In the genomic region with DNA sequence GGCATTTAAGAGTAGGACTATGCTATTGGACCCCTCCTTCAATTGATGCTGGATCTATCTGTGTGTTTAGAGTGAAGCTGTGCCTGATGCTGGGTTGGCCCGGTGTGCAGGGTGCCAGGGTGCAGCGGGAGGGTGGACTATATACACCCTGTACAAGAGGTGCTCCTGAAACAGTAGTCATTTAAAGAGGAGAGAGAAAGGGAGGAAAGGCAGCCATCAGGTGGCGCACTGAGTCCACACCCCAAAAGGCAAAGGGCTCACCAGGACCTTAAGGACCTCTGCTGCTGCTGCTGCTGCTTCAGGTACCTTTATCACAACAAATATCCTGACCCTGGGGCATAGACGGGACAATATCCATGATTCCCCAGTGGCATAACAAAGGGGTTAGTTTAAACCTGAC, we compare ENCODE assay signal across 9 cellular contexts. TPM values are rescaled to one million over a fixed set of nuclear protein-coding genes. Genes with fewer than 3 reads are reported as not detected.
DNase-seq lines count a peak whose midpoint lies in the region; ATAC-seq, FAIRE-seq and TF ChIP-seq lines count a peak whose summit lies in the region.
"Had no signal": no experiment of that assay in that cellular context is flagged by ENCODE, and none has a peak within 500 bp of the region (broad histone marks: within the 10 kb centered on the region; RNA-seq: fewer than 3 reads in every experiment).

No MANE protein-coding gene starts in this region.

- no peak overlapping the region for H3K4me3 ChIP-seq in HepG2 (replicated peaks in 1 of 3; ENCODE audit: insufficient read depth in 1 of 3, low read depth in 2 of 3, low read length in 3 of 3)
- H3K4me3 ChIP-seq in coronary artery: no peak overlapping the region
- H3K4me3 ChIP-seq: hepatocyte had no signal

- no peaks in the 10 kb centered on the region for H4K20me1 ChIP-seq in HepG2 (ENCODE audit: insufficient read depth, low read length)

- H3K4me1 ChIP-seq in HepG2 (ENCODE audit: insufficient read depth, low read length): 0 out of 2 replicates have a peak, but pooled peaks cover 7% of the 10 kb centered on the region

- H3K36me3 ChIP-seq in HepG2 (replicated peaks in 1 of 2; ENCODE audit: control insufficient read depth in 1 of 2, insufficient read depth in 2 of 2, low read length in 2 of 2): no peaks in the 10 kb centered on the region

- no peak overlapping the region for H3K27ac Mint-ChIP-seq in nephron progenitor cell

- no peaks in the 10 kb centered on the region for H3K4me1 Mint-ChIP-seq in nephron progenitor cell

- H3K27me3 Mint-ChIP-seq in nephron progenitor cell (ENCODE audit: low read depth, poor library complexity): no peaks in the 10 kb centered on the region

- no peak for TF ChIP-seq EP300 in HepG2 (IDR thresholded peaks at IDR 0.05; ENCODE audit: low read depth in 2 of 2, low read length in 2 of 2)
- TF ChIP-seq EP300 in HepG2 (CRISPR knock-in tag; IDR thresholded peaks at IDR 0.05; ENCODE audit: borderline replicate concordance): no peak

- peak; percentile 11 for DNase-seq in Right ventricle myocardium inferior (ENCODE audit: missing footprints)
- DNase-seq in cardiac septum (ENCODE audit: low spot score): no peak
- peak; percentile 55 to 63 for DNase-seq in activated T-cell treated with anti-CD3 and anti-CD28 coated beads, Interleukin-2, amount 50 U/mL, for 48 hours
- peak; percentile 56 for DNase-seq in HepG2 (ENCODE audit: low spot score)
- DNase-seq in mesenteric fat pad (ENCODE audit: low spot score): no peak
- DNase-seq in coronary artery (ENCODE audit: low spot score): no peak
- DNase-seq in nephron progenitor cell: no peak

- no TSS peak for BruUV-seq in HepG2 (replicated peaks; lab: Mats Ljungman, UMichigan)

- POLR2A ChIA-PET in HepG2 (lab: Yijun Ruan, JAX): no interaction called here

- TF ChIP-seq RAD21 in HepG2 (CRISPR knock-in tag; IDR thresholded peaks at IDR 0.05): peak; percentile 81

- TF ChIP-seq CTCF in HepG2 (CRISPR knock-in tag; IDR thresholded peaks at IDR 0.05) (peak; percentile 91), coronary artery (IDR thresholded peaks at IDR 0.05) (no peak), nephron progenitor cell (IDR thresholded peaks at IDR 0.05) (no peak)

- ATAC-seq in Right ventricle myocardium inferior (no peak), HepG2 (peak; percentile 96), GM21825 (IDR thresholded peaks at IDR 0.05; ENCODE audit: unreplicated experiment) (no peak)

- H3K4me3 Mint-ChIP-seq in nephron progenitor cell: no peak overlapping the region

- CTCF ChIA-PET in HepG2 (lab: Yijun Ruan, JAX; ENCODE audit: low intra/inter-chr PET ratio, low total read pairs): interaction anchor here (1.5 to 1.9 kb wide), 2 partner anchors 144 to 164 kb away, joined by 11 to 20 read pairs; partner anchors contain the start of gene ZNF442

- no peak overlapping the region for H3K4me2 ChIP-seq in HepG2 (ENCODE audit: low read depth, low read length)
- H3K4me2 ChIP-seq: hepatocyte had no signal

- no peak overlapping the region for H3K9ac ChIP-seq in HepG2 (ENCODE audit: insufficient read depth, low read depth, low read length)

- H3K79me2 ChIP-seq in HepG2 (ENCODE audit: insufficient read depth, low read length): no peaks in the 10 kb centered on the region

- FAIRE-seq in HepG2 (lab: Jason Lieb, UNC): peak; percentile 88

- H3K27me3 ChIP-seq in HepG2 (ENCODE audit: control insufficient read depth in 1 of 2, insufficient read depth in 2 of 2, low read length in 2 of 2): no peaks in the 10 kb centered on the region
- H3K27me3 ChIP-seq: hepatocyte had no signal

- no peak for TF ChIP-seq POLR2A in HepG2 (IDR thresholded peaks at IDR 0.05; ENCODE audit: insufficient read depth in 1 of 2, low read depth in 2 of 2, low read length in 2 of 2)

- in situ Hi-C loops in HepG2 (cut with HindIII; ENCODE audit: extremely low pct_ligation_motif_present, low pct_unique_long_range_greater_than_20kb): loop anchor here (5.0 kb wide), 1 partner anchor 145 kb away; no protein-coding TSS in a partner anchor

- peaks cover 86% of the 10 kb centered on the region for H3K36me3 Mint-ChIP-seq in nephron progenitor cell (ENCODE audit: low read depth)

- H3K9me3 ChIP-seq in HepG2 (ENCODE audit: low read length): peaks cover 9% of the 10 kb centered on the region

- peaks cover 97% of the 10 kb centered on the region for H3K9me3 Mint-ChIP-seq in nephron progenitor cell

- H2AFZ ChIP-seq in HepG2 (ENCODE audit: low read length): no peak overlapping the region
- H2AFZ ChIP-seq: hepatocyte had no signal

- 10% methylated on average over 3 of the region's 4 CpGs for WGBS in HepG2 (ENCODE audit: low lambda C conversion rate)

- intact Hi-C loops in Right ventricle myocardium inferior (cut with DNase I): no loop called here
- intact Hi-C loops in cardiac septum (cut with DNase I): loop anchor here (10.0 kb wide), 1 partner anchor 163 kb away; the partner anchor contains the start of gene ZNF442
- intact Hi-C loops in HepG2 (cut with micrococcal nuclease; ENCODE audit: unreplicated experiment): loop anchor here (1.0 to 5.0 kb wide), 2 partner anchors 145 to 165 kb away; partner anchors contain the start of gene ZNF442

- H3K27ac ChIP-seq in HepG2 (ENCODE audit: extremely low read length, insufficient read depth, low read length) (no peak overlapping the region), coronary artery (no peak overlapping the region)
- H3K27ac ChIP-seq: hepatocyte had no signal

TF ChIP-seq in HepG2, 621 proteins besides CTCF, POLR2A, EP300 and RAD21 (continues in another document):
- TF ChIP-seq ZMYM4 (CRISPR knock-in tag; IDR thresholded peaks at IDR 0.05) (peak; percentile 31; the same call in 1 of the 2 replicates), ZNF180 (CRISPR knock-in tag; IDR thresholded peaks at IDR 0.05; ENCODE audit: borderline replicate concordance, low read depth) (no peak), RORA (CRISPR knock-in tag; IDR thresholded peaks at IDR 0.05) (no peak)

RNA-seq across cellular contexts. Expression of gene ZNF136, which starts 39.4 kb away (rescaled TPM):
- 3.8 TPM for total RNA-seq in Right ventricle myocardium inferior
- 3.0 TPM for total RNA-seq in cardiac septum
- 10.2 and 16.6 TPM in 2 replicates for total RNA-seq in HepG2 (2016; rRNA removed; fragmentation: Illumina TruSeq; extraction: Trizol)
- total RNA-seq in HepG2 (2016; cell fraction: cytosol; rRNA removed; fragmentation: Illumina TruSeq; extraction: Trizol; ENCODE audit: low read depth): 0.91 and 1.9 TPM in 2 replicates
- 9.2 and 18.5 TPM in 2 replicates for total RNA-seq in HepG2 (2016; cell fraction: insoluble cytoplasmic fraction; rRNA removed; fragmentation: Illumina TruSeq; extraction: Trizol)
- 4.5 and 5.0 TPM in 2 replicates for total RNA-seq in HepG2 (2016; cell fraction: membrane; rRNA removed; fragmentation: Illumina TruSeq; extraction: Trizol)
- total RNA-seq in HepG2 (2016; cell fraction: nucleus; rRNA removed; fragmentation: Illumina TruSeq; extraction: Trizol): 8.1 and 11.9 TPM in 2 replicates
- 1.8 and 2.5 TPM in 2 replicates for polyA plus RNA-seq in HepG2 (2011; rRNA removed)
- polyA plus RNA-seq in HepG2 (2011; cell fraction: cytosol; rRNA removed): 0.97 and 1.4 TPM in 2 replicates
- polyA plus RNA-seq in HepG2 (2011; cell fraction: nucleus; rRNA removed): 1.2 and 1.5 TPM in 2 replicates
- polyA plus RNA-seq in HepG2 (2012): 2.4 and 4.4 TPM in 2 replicates
- 0.11 and 0.18 TPM in 2 replicates for polyA plus RNA-seq in HepG2 (2016; cell fraction: cytosol; fragmentation: Illumina TruSeq; extraction: Trizol; ENCODE audit: low read depth)
- polyA plus RNA-seq in HepG2 (2016; cell fraction: insoluble cytoplasmic fraction; fragmentation: Illumina TruSeq; extraction: Trizol; ENCODE audit: low read depth): 6.4 and 8.7 TPM in 2 replicates
- polyA plus RNA-seq in HepG2 (2016; cell fraction: membrane; fragmentation: Illumina TruSeq; extraction: Trizol; ENCODE audit: low read depth): 0.77 and 0.81 TPM in 2 replicates
- polyA plus RNA-seq in HepG2 (2016; cell fraction: nucleus; fragmentation: Illumina TruSeq; extraction: Trizol; ENCODE audit: insufficient read depth, low read depth): 7.5 and 9.6 TPM in 2 replicates
- 1.7 and 2.6 TPM in 2 replicates for polyA minus RNA-seq in HepG2 (2011; rRNA and poly(A)+ RNA removed; ENCODE audit: low replicate concordance)
- 4.0 and 4.6 TPM in 2 replicates for polyA minus RNA-seq in HepG2 (2011; cell fraction: cytosol; rRNA and poly(A)+ RNA removed)
- polyA minus RNA-seq in HepG2 (2011; cell fraction: nucleus; rRNA and poly(A)+ RNA removed): 12.9 and 13.3 TPM in 2 replicates
- 6.5 TPM for total RNA-seq in mesenteric fat pad

RNA-seq across cellular contexts. Expression of gene ZNF625, which starts 45.7 kb away (rescaled TPM):
- total RNA-seq in Right ventricle myocardium inferior (5.0 TPM), cardiac septum (3.1 TPM), HepG2 (2016; rRNA removed; fragmentation: Illumina TruSeq; extraction: Trizol) (12.2 and 17.7 TPM in 2 replicates), mesenteric fat pad (3.4 TPM)
- total RNA-seq in HepG2 (2016; cell fraction: cytosol; rRNA removed; fragmentation: Illumina TruSeq; extraction: Trizol; ENCODE audit: low read depth): 4.0 and 5.6 TPM in 2 replicates
- total RNA-seq in HepG2 (2016; cell fraction: insoluble cytoplasmic fraction; rRNA removed; fragmentation: Illumina TruSeq; extraction: Trizol): 12.8 and 16.1 TPM in 2 replicates
- 8.5 and 10.2 TPM in 2 replicates for total RNA-seq in HepG2 (2016; cell fraction: membrane; rRNA removed; fragmentation: Illumina TruSeq; extraction: Trizol)
- total RNA-seq in HepG2 (2016; cell fraction: nucleus; rRNA removed; fragmentation: Illumina TruSeq; extraction: Trizol): 11.3 and 11.7 TPM in 2 replicates
- polyA plus RNA-seq in HepG2 (2011; rRNA removed): 1.7 and 1.8 TPM in 2 replicates
- 0.75 and 1.1 TPM in 2 replicates for polyA plus RNA-seq in HepG2 (2011; cell fraction: cytosol; rRNA removed)
- 0.80 and 1.6 TPM in 2 replicates for polyA plus RNA-seq in HepG2 (2011; cell fraction: nucleus; rRNA removed)
- 0.97 and 2.8 TPM in 2 replicates for polyA plus RNA-seq in HepG2 (2012)
- polyA plus RNA-seq in HepG2 (2016; cell fraction: cytosol; fragmentation: Illumina TruSeq; extraction: Trizol; ENCODE audit: low read depth): 0.83 and 0.84 TPM in 2 replicates
- 4.9 and 5.1 TPM in 2 replicates for polyA plus RNA-seq in HepG2 (2016; cell fraction: insoluble cytoplasmic fraction; fragmentation: Illumina TruSeq; extraction: Trizol; ENCODE audit: low read depth)
- polyA plus RNA-seq in HepG2 (2016; cell fraction: membrane; fragmentation: Illumina TruSeq; extraction: Trizol; ENCODE audit: low read depth): 0.44 and 2.1 TPM in 2 replicates
- polyA plus RNA-seq in HepG2 (2016; cell fraction: nucleus; fragmentation: Illumina TruSeq; extraction: Trizol; ENCODE audit: insufficient read depth, low read depth): 6.4 and 8.2 TPM in 2 replicates
- 2.5 TPM in 1 of 2 replicates, not detected in the other for polyA minus RNA-seq in HepG2 (2011; rRNA and poly(A)+ RNA removed; ENCODE audit: low replicate concordance)
- 4.0 and 5.1 TPM in 2 replicates for polyA minus RNA-seq in HepG2 (2011; cell fraction: cytosol; rRNA and poly(A)+ RNA removed)
- polyA minus RNA-seq in HepG2 (2011; cell fraction: nucleus; rRNA and poly(A)+ RNA removed): 6.4 and 11.6 TPM in 2 replicates

Comparison
In these comparisons a context has a peak if more than half of its experiments do, and no peak if none do; other contexts are left out.
1. DNase-seq: peak in Right ventricle myocardium inferior (single experiment), activated T-cell treated with anti-CD3 and anti-CD28 coated beads, Interleukin-2, amount 50 U/mL, for 48 hours (2 of 2) and HepG2 (single experiment); none in cardiac septum (single experiment), mesenteric fat pad (single experiment), coronary artery (single experiment) and nephron progenitor cell (single experiment).